31 cellular contexts compared by ENCODE assay signal in the genomic region with DNA sequence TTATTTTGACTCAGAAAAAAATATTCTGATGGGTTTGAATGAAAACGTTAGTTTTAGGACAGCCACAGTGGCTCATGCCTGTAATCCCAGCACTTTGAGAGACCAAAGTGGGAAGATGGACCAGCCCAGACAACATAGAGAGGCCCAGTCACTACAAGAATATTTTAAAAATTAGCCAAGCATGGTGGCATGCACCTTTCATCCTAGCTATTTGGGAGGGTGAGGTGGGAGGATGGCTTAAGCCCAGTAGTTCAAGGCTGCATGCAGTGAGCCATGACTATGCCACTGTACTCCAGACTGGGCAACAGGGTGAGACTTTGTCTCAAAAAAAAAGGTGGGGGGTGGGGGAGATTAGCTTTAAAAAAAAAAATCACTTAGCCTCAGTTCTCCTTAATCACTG.
"Had no signal": no experiment of that assay in that cellular context is flagged by ENCODE, and none has a peak within 500 bp of the region (broad histone marks: within the 10 kb centered on the region; RNA-seq: fewer than 3 reads in every experiment).

No MANE protein-coding gene starts in this region.

- ATAC-seq: naive thymus-derived CD8-positive, alpha-beta T cell; natural killer cell treated with Interleukin-12 subunit alpha and Interleukin-12 subunit beta and Interleukin-15 and Interleukin-18, amount 100 ng/mL, for 72 hours; psoas muscle; right cardiac atrium; right lobe of liver; stimulated activated effector memory CD8-positive, alpha-beta T cell treated with anti-CD3 and anti-CD28 coated beads, Interleukin-12 subunit alpha, Interleukin-12 subunit beta, amount 100 ng/mL, for 72 hours; stimulated activated naive CD8-positive, alpha-beta T cell treated with anti-CD3 and anti-CD28 coated beads, Interleukin-15, amount 100 ng/mL, for 72 hours; stimulated activated naive CD8-positive, alpha-beta T cell treated with anti-CD3 and anti-CD28 coated beads, Interleukin-15, Interleukin-2, amounts not matched to agents 100 U/mL and 50 U/mL, for 24 hours had no signal

- H3K9ac ChIP-seq: parathyroid adenoma had no signal

- H3K4me3 Mint-ChIP-seq: naive thymus-derived CD8-positive, alpha-beta T cell; natural killer cell treated with Interleukin-12 subunit alpha and Interleukin-12 subunit beta and Interleukin-15 and Interleukin-18, amount 100 ng/mL, for 72 hours; nephron progenitor cell; neural crest cell; stimulated activated effector memory CD8-positive, alpha-beta T cell treated with anti-CD3 and anti-CD28 coated beads, Interleukin-12 subunit alpha, Interleukin-12 subunit beta, amount 100 ng/mL, for 72 hours; stimulated activated naive CD8-positive, alpha-beta T cell treated with anti-CD3 and anti-CD28 coated beads, Interleukin-15, amount 100 ng/mL, for 72 hours had no signal

- H3K4me1 ChIP-seq: parathyroid adenoma, psoas muscle, right lobe of liver, sigmoid colon, suprapubic skin, testis, tibial artery, transverse colon, upper lobe of left lung, vagina had no signal

- FAIRE-seq: small intestine, urothelium cell line had no signal

- H3K27me3 Mint-ChIP-seq: progenitor cell of endocrine pancreas had no signal

- H3K36me3 Mint-ChIP-seq: stimulated activated effector memory CD8-positive, alpha-beta T cell treated with anti-CD3 and anti-CD28 coated beads, Interleukin-12 subunit alpha, Interleukin-12 subunit beta, amount 100 ng/mL, for 72 hours had no signal

- H3K36me3 ChIP-seq: neutrophil, ovary, right lobe of liver, sigmoid colon, suprapubic skin, tibial artery, transverse colon, upper lobe of left lung, vagina had no signal

- H3K9me3 ChIP-seq: neutrophil, ovary, psoas muscle, right lobe of liver, sigmoid colon, suprapubic skin, testis, vagina had no signal

- H2AFZ ChIP-seq: parathyroid adenoma had no signal

- H3K4me3 ChIP-seq: ovary, psoas muscle, right lobe of liver, sigmoid colon, suprapubic skin, testis, tibial artery, transverse colon, upper lobe of left lung, vagina had no signal

- H3K27ac Mint-ChIP-seq: naive thymus-derived CD8-positive, alpha-beta T cell; natural killer cell treated with Interleukin-12 subunit alpha and Interleukin-12 subunit beta and Interleukin-15 and Interleukin-18, amount 100 ng/mL, for 72 hours; nephron progenitor cell; progenitor cell of endocrine pancreas; stimulated activated effector memory CD8-positive, alpha-beta T cell treated with anti-CD3 and anti-CD28 coated beads, Interleukin-12 subunit alpha, Interleukin-12 subunit beta, amount 100 ng/mL, for 72 hours; stimulated activated naive CD8-positive, alpha-beta T cell treated with anti-CD3 and anti-CD28 coated beads, Interleukin-15, amount 100 ng/mL, for 72 hours had no signal

- H3K27me3 ChIP-seq: neutrophil, ovary, right lobe of liver, sigmoid colon, suprapubic skin, testis, transverse colon, upper lobe of left lung, vagina had no signal

- H3K79me2 ChIP-seq: parathyroid adenoma had no signal

- DNase-seq: naive thymus-derived CD8-positive, alpha-beta T cell; nephron progenitor cell; occipital lobe; ovary; posterior cingulate gyrus; psoas muscle; right cardiac atrium; right lobe of liver; sigmoid colon; small intestine; stimulated activated CD4-positive, alpha-beta T cell treated with anti-CD3 and anti-CD28 coated beads, Interleukin-15, amount 100 ng/mL, for 24 hours; stimulated activated CD4-positive, alpha-beta T cell treated with anti-CD3 and anti-CD28 coated beads, Interleukin-2, amount 100 ng/mL, for 24 hours; stimulated activated CD4-positive, alpha-beta T cell treated with anti-CD3 and anti-CD28 coated beads, Interleukin-2, amount 100 ng/mL, for 48 hours; stimulated activated CD4-positive, alpha-beta T cell treated with anti-CD3 and anti-CD28 coated beads, Interleukin-4, amount 100 ng/mL, for 24 hours; stimulated activated naive CD4-positive, alpha-beta T cell; stimulated activated naive CD8-positive, alpha-beta T cell treated with anti-CD3 and anti-CD28 coated beads, Interleukin-15, amount 100 ng/mL, for 72 hours; stimulated activated naive CD8-positive, alpha-beta T cell treated with anti-CD3 and anti-CD28 coated beads, Interleukin-15, Interleukin-2, amounts not matched to agents 100 U/mL and 50 U/mL, for 24 hours; substantia nigra; testis; tibial artery; transverse colon; upper lobe of left lung had no signal

- H3K27ac ChIP-seq: neutrophil, ovary, parathyroid adenoma, psoas muscle, right lobe of liver, sigmoid colon, suprapubic skin, testis, tibial artery, transverse colon, upper lobe of left lung, vagina had no signal

- H3K4me1 Mint-ChIP-seq: naive thymus-derived CD8-positive, alpha-beta T cell; neural crest cell; stimulated activated effector memory CD8-positive, alpha-beta T cell treated with anti-CD3 and anti-CD28 coated beads, Interleukin-12 subunit alpha, Interleukin-12 subunit beta, amount 100 ng/mL, for 72 hours; stimulated activated naive CD8-positive, alpha-beta T cell treated with anti-CD3 and anti-CD28 coated beads, Interleukin-15, amount 100 ng/mL, for 72 hours had no signal
